In the genomic region with DNA sequence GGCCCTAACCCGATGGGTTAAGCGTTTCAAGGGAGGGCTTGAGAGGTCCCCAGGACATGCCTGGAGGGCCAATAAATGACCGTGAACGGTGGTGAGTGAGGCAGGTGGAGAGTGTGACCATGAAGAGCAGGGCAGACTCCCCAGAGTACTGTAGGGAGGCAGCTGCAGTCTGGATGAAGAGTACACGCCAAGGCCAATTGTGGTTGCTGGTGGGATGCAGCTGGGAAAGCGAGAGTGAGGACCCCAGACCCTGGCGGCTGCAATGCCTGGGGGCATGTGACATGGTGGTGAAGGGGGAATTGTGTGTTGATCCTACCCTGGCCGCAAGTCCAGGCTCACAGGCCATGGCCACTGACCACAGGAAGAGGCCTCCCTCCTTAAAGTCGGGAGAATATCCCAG, we compare ENCODE assay signal across 23 cellular contexts.
"Had no signal": no experiment of that assay in that cellular context is flagged by ENCODE, and none has a peak within 500 bp of the region (broad histone marks: within the 10 kb centered on the region; RNA-seq: fewer than 3 reads in every experiment).

No MANE protein-coding gene starts in this region.

- H3K27me3 Mint-ChIP-seq: activated CD4-positive, alpha-beta memory T cell treated with anti-CD3 and anti-CD28 coated beads for 36 hours; naive thymus-derived CD8-positive, alpha-beta T cell; stimulated activated memory B cell treated with anti-CD40 and anti-IgM and Interleukin-4, amounts not matched to agents 10 μg/mL and 1 μg/mL and 100 μg/mL, for 72 hours had no signal

- DNase-seq: activated CD4-positive, alpha-beta memory T cell treated with anti-CD3 and anti-CD28 coated beads for 36 hours; activated CD4-positive, alpha-beta T cell treated with anti-CD3 and anti-CD28 coated beads for 4 hours; activated CD4-positive, CD25-positive, alpha-beta regulatory T cell; activated naive CD4-positive, alpha-beta T cell treated with anti-CD3 and anti-CD28 coated beads, Interleukin-2, amount 10 ng/mL, durations not matched to agents 7 days and 5 days; activated T-cell treated with anti-CD3 and anti-CD28 coated beads, Interleukin-2, amount 50 U/mL, for 48 hours; amygdala; cortex of kidney; glutamatergic neuron; immature natural killer cell; naive thymus-derived CD8-positive, alpha-beta T cell; small intestine; stimulated activated CD4-positive, alpha-beta T cell treated with anti-CD3 and anti-CD28 coated beads, Interleukin-2, amount 100 ng/mL, for 24 hours; trophoblast cell; uterus had no signal

- H2AFZ ChIP-seq: hepatocyte, parathyroid adenoma had no signal

- H3K36me3 Mint-ChIP-seq: activated CD4-positive, alpha-beta memory T cell treated with anti-CD3 and anti-CD28 coated beads for 36 hours; activated naive CD4-positive, alpha-beta T cell treated with anti-CD3 and anti-CD28 coated beads, Interleukin-2, amount 10 ng/mL, durations not matched to agents 7 days and 5 days; immature natural killer cell; mesothelial cell of epicardium; naive thymus-derived CD8-positive, alpha-beta T cell; stimulated activated memory B cell treated with anti-CD40 and anti-IgM and Interleukin-4, amounts not matched to agents 10 μg/mL and 1 μg/mL and 100 μg/mL, for 72 hours had no signal

- H3K27ac ChIP-seq: cardiac muscle cell, hepatocyte, lower lobe of right lung, parathyroid adenoma, uterus had no signal

- H3K4me1 Mint-ChIP-seq: immature natural killer cell; mesothelial cell of epicardium; naive thymus-derived CD8-positive, alpha-beta T cell had no signal

- H3K79me2 ChIP-seq: hepatocyte, parathyroid adenoma had no signal

- H3K4me1 ChIP-seq: lower lobe of right lung, parathyroid adenoma, uterus had no signal

- H3K4me3 ChIP-seq: cardiac muscle cell, hepatocyte, lower lobe of right lung, uterus had no signal

- FAIRE-seq: frontal cortex, small intestine had no signal

- H3K36me3 ChIP-seq: cardiac muscle cell, lower lobe of right lung, uterus had no signal

- H3K9me3 Mint-ChIP-seq: activated CD4-positive, alpha-beta memory T cell treated with anti-CD3 and anti-CD28 coated beads for 36 hours; activated naive CD4-positive, alpha-beta T cell treated with anti-CD3 and anti-CD28 coated beads, Interleukin-2, amount 10 ng/mL, durations not matched to agents 7 days and 5 days; immature natural killer cell; mesothelial cell of epicardium; naive thymus-derived CD8-positive, alpha-beta T cell; stimulated activated memory B cell treated with anti-CD40 and anti-IgM and Interleukin-4, amounts not matched to agents 10 μg/mL and 1 μg/mL and 100 μg/mL, for 72 hours had no signal

- H3K27ac Mint-ChIP-seq: activated CD4-positive, alpha-beta memory T cell treated with anti-CD3 and anti-CD28 coated beads for 36 hours; activated naive CD4-positive, alpha-beta T cell treated with anti-CD3 and anti-CD28 coated beads, Interleukin-2, amount 10 ng/mL, durations not matched to agents 7 days and 5 days; immature natural killer cell; mesothelial cell of epicardium; stimulated activated memory B cell treated with anti-CD40 and anti-IgM and Interleukin-4, amounts not matched to agents 10 μg/mL and 1 μg/mL and 100 μg/mL, for 72 hours had no signal

- H3K9ac ChIP-seq: parathyroid adenoma had no signal

- H3K9me3 ChIP-seq: lower lobe of right lung, uterus had no signal

- ATAC-seq: left lobe of liver; naive thymus-derived CD8-positive, alpha-beta T cell; sciatic nerve; stimulated activated memory B cell treated with anti-CD40 and anti-IgM and Interleukin-4, amounts not matched to agents 10 μg/mL and 1 μg/mL and 100 μg/mL, for 72 hours had no signal

- H3K4me2 ChIP-seq: hepatocyte had no signal

- H3K4me3 Mint-ChIP-seq: activated CD4-positive, alpha-beta memory T cell treated with anti-CD3 and anti-CD28 coated beads for 36 hours; activated naive CD4-positive, alpha-beta T cell treated with anti-CD3 and anti-CD28 coated beads, Interleukin-2, amount 10 ng/mL, durations not matched to agents 7 days and 5 days; immature natural killer cell; mesothelial cell of epicardium; naive thymus-derived CD8-positive, alpha-beta T cell; stimulated activated memory B cell treated with anti-CD40 and anti-IgM and Interleukin-4, amounts not matched to agents 10 μg/mL and 1 μg/mL and 100 μg/mL, for 72 hours had no signal

- H3K27me3 ChIP-seq: cardiac muscle cell, hepatocyte, uterus had no signal
